Comparison of ENCODE assay signal across 17 cellular contexts in the genomic region with DNA sequence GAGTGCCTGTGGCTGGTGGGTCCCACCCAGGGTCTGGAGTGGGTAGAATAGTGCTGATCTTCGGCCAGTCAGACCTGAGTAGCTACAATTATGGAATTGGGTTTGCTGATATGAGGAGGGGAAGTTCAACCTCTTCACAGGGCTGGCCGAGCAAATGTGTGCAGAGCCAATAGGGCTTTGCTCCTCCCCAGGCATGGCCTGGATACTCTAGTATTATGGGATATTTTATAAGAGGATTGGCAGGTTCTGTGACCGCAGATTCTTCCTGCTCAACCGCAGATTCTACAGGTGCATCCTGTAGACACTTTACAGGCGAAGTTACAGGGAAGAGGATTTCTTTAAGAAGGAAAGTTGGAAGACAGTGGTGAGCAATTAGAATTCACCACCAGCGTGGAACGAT. TPM values are rescaled to one million over a fixed set of nuclear protein-coding genes. Genes with fewer than 3 reads are reported as not detected.
DNase-seq lines count a peak whose midpoint lies in the region; ATAC-seq, FAIRE-seq and TF ChIP-seq lines count a peak whose summit lies in the region.
"Had no signal": no experiment of that assay in that cellular context is flagged by ENCODE, and none has a peak within 500 bp of the region (broad histone marks: within the 10 kb centered on the region; RNA-seq: fewer than 3 reads in every experiment).

No MANE protein-coding gene starts in this region.

- no peak overlapping the region for H2AK5ac ChIP-seq in H9 (ENCODE audit: insufficient read length, low read length)

- peak; percentile 28 to 87 for DNase-seq in T47D (ENCODE audit: low read depth in 1 of 2, low spot score in 1 of 2)
- DNase-seq in mammary epithelial cell = no peak
- DNase-seq in H9 = no peak
- no peak for DNase-seq in GM12878 (ENCODE audit: low read depth, low spot score)
- DNase-seq in type B pancreatic cell (ENCODE audit: extremely low spot score, unreplicated experiment) = peak; percentile 27
- DNase-seq in stimulated activated CD4-positive, alpha-beta T cell treated with anti-CD3 and anti-CD28 coated beads, Interleukin-2, amount 100 ng/mL, for 48 hours = no peak
- DNase-seq in NCI-H345 (lab: John Stamatoyannopoulos, UW) = no peak
- DNase-seq: activated CD4-positive, alpha-beta T cell treated with anti-CD3 and anti-CD28 coated beads for 1 hour; activated effector memory CD4-positive, alpha-beta T cell treated with Interleukin-2 at 50 U/mL for 16 hours; amygdala; mesendoderm; NCI-H187 treated with DMSO at 0.1 percent for 48 hours; OCI-M1; ovary; right cardiac atrium had no signal

- no peak for TF ChIP-seq CTCF in mammary epithelial cell (conservative IDR thresholded peaks at IDR 0.05 in 1 of 2, IDR thresholded peaks at IDR 0.05 in 1 of 2; ENCODE audit: extremely low read depth in 1 of 2, insufficient read depth in 1 of 2, low read depth in 1 of 2, low read length in 2 of 2)
- TF ChIP-seq CTCF in H9 (conservative IDR thresholded peaks at IDR 0.05) = no peak
- no peak for TF ChIP-seq CTCF in GM12878 (IDR thresholded peaks at IDR 0.05 in 2 of 3, conservative IDR thresholded peaks at IDR 0.05 in 1 of 3; ENCODE audit: control insufficient read depth in 2 of 3, extremely low read depth in 1 of 3, insufficient read depth in 1 of 3, low read depth in 3 of 3, low read length in 3 of 3)
- no peak for TF ChIP-seq CTCF in type B pancreatic cell (conservative IDR thresholded peaks at IDR 0.05)

- H3K4ac ChIP-seq in H9 (ENCODE audit: low read depth, low read length) = no peak overlapping the region

- in situ Hi-C loops in T47D (cut with HindIII; ENCODE audit: low pct_unique_long_range_greater_than_20kb, low sequenced_read_pairs) = no loop called here
- in situ Hi-C loops in mammary epithelial cell (cut with MboI; ENCODE audit: low sequenced_read_pairs in 2 of 2) = no loop called here
- in situ Hi-C loops in GM12878 (cut with MboI) = no loop called here

- H3K4me1 Mint-ChIP-seq in H9 (peaks cover 15 to 24% of the 10 kb centered on the region in 2 experiments), type B pancreatic cell (ENCODE audit: unreplicated experiment) (peaks cover 17% of the 10 kb centered on the region)

- no peak overlapping the region for H3K4me3 ChIP-seq in mammary epithelial cell (replicated peaks in 1 of 3; ENCODE audit: insufficient read depth in 1 of 3, low read depth in 2 of 3, low read length in 3 of 3)
- H3K4me3 ChIP-seq in GM12878 = no peak overlapping the region
- H3K4me3 ChIP-seq: HAP-1, K562, ovary had no signal

- H3K9me3 ChIP-seq in mammary epithelial cell (replicated peaks; ENCODE audit: insufficient read depth, low read length) (no peaks in the 10 kb centered on the region), H9 (ENCODE audit: control insufficient read depth, low read depth, low read length) (no peaks in the 10 kb centered on the region), GM12878 (replicated peaks; ENCODE audit: control insufficient read depth, insufficient read depth, low read length) (no peaks in the 10 kb centered on the region)
- H3K9me3 ChIP-seq: HAP-1, ovary had no signal

- H3K79me2 ChIP-seq in mammary epithelial cell (ENCODE audit: insufficient read depth, low read length) (peaks cover 56% of the 10 kb centered on the region), H9 (ENCODE audit: insufficient read depth, low read length) (no peaks in the 10 kb centered on the region; the same call in 1 of the 2 replicates), GM12878 (ENCODE audit: control insufficient read depth, insufficient read depth, low read length) (peaks cover 9% of the 10 kb centered on the region)

- CTCF ChIA-PET in mammary epithelial cell (lab: Charles Lee; ENCODE audit: low non-redundant PET) (no interaction called here), GM12878 (lab: Yijun Ruan, JAX) (interaction anchor here (0.7 to 9.0 kb wide), 4 partner anchors 8 to 243 kb away, joined by 3 to 297 read pairs (median 24); a partner anchor contains a TSS)

- no peaks in the 10 kb centered on the region for H3K79me1 ChIP-seq in H9 (ENCODE audit: insufficient read depth, low read depth, low read length, poor library complexity, severe bottlenecking)

- H3K18ac ChIP-seq in H9 (ENCODE audit: insufficient read length, low read depth, low read length) = no peak overlapping the region

- H3K14ac ChIP-seq in H9 (ENCODE audit: insufficient read depth, low read length) = no peak overlapping the region

- H3K27ac Mint-ChIP-seq in H9 (peak overlapping the region in 2 of 3 experiments; percentile 14 to 76; a peak in 3 of 7 replicates), type B pancreatic cell (no peak overlapping the region)

- no TSS peak for BruUV-seq in mammary epithelial cell (replicated peaks; lab: Mats Ljungman, UMichigan)
- BruUV-seq in GM12878 (replicated peaks; lab: Mats Ljungman, UMichigan) = no TSS peak

- WGBS in mammary epithelial cell (ENCODE audit: low coverage, missing lambda C conversion rate) = 98% methylated on average over 6 of the region's 7 CpGs
- no CpG with 5 or more reads among the region's 7 CpGs for WGBS in H9 (ENCODE audit: extremely low coverage, insufficient read length, low lambda C conversion rate)
- whole genome bisulfite sequencing in GM12878 (ENCODE audit: insufficient coverage, insufficient replicate concordance, low lambda C conversion rate, missing lambda C conversion rate) = 63% methylated on average over 7 of the region's 7 CpGs

- H3K9me3 Mint-ChIP-seq in H9 (no peaks in the 10 kb centered on the region), type B pancreatic cell (no peaks in the 10 kb centered on the region)

- ATAC-seq in GM12878 = no peak
- ATAC-seq: K562, right cardiac atrium had no signal

- FAIRE-seq in GM12878 (lab: Jason Lieb, UNC) = no peak
- FAIRE-seq: K562 had no signal

- TF ChIP-seq POLR2A in GM12878 (IDR thresholded peaks at IDR 0.05; ENCODE audit: low read depth, low read length) = no peak

- dilution Hi-C loops in mammary epithelial cell (cut with HindIII; ENCODE audit: low sequenced_read_pairs) = no loop called here

- no peak overlapping the region for H2BK12ac ChIP-seq in H9 (ENCODE audit: insufficient read length, low read depth, low read length)

- H3K23ac ChIP-seq in H9 (ENCODE audit: insufficient read length, low read depth, low read length) = no peak overlapping the region

- H3K9ac ChIP-seq in mammary epithelial cell (ENCODE audit: insufficient read depth, low read length) = no peak overlapping the region
- H3K9ac ChIP-seq in H9 (ENCODE audit: extremely low read depth, insufficient read length, low read length) = no peak overlapping the region
- H3K9ac ChIP-seq in GM12878 (ENCODE audit: control insufficient read depth, insufficient read depth, low read length) = no peak overlapping the region

- H3K4me2 ChIP-seq in mammary epithelial cell (ENCODE audit: insufficient read depth, low read depth, low read length) = no peak overlapping the region
- no peak overlapping the region for H3K4me2 ChIP-seq in H9 (ENCODE audit: insufficient read depth, insufficient read length, low read length)
- H3K4me2 ChIP-seq in GM12878 (ENCODE audit: control insufficient read depth, insufficient read depth) = no peak overlapping the region

- H4K20me1 ChIP-seq in mammary epithelial cell (ENCODE audit: insufficient read depth, low read length) (no peaks in the 10 kb centered on the region), H9 (ENCODE audit: control insufficient read depth, insufficient read depth, insufficient read length) (peaks cover 1% of the 10 kb centered on the region), GM12878 (ENCODE audit: control insufficient read depth, insufficient read depth) (peaks cover 2% of the 10 kb centered on the region; the same call in 1 of the 2 replicates)

- RAD21 ChIA-PET in GM12878 (lab: Charles Lee; ENCODE audit: unreplicated experiment) = interaction anchor here (9.7 kb wide), 1 partner anchor 46 kb away, joined by 199 read pairs; a partner anchor contains a TSS

- H3K36me3 ChIP-seq in mammary epithelial cell (ENCODE audit: insufficient read depth, low read length) = peaks cover 4% of the 10 kb centered on the region
- H3K36me3 ChIP-seq in GM12878 (ENCODE audit: control insufficient read depth in 2 of 2, insufficient read depth in 2 of 2, low read length in 1 of 2) = peaks cover 30 to 32% of the 10 kb centered on the region in 2 experiments; a peak in 3 of 4 replicates
- H3K36me3 ChIP-seq: HAP-1, ovary had no signal

- H3K56ac ChIP-seq in H9 (ENCODE audit: insufficient read length, low read depth, low read length) = no peak overlapping the region

- POLR2A ChIA-PET in GM12878 (lab: Charles Lee) = interaction anchor here (0.6 kb wide), 1 partner anchor 507 kb away, joined by 8 read pairs; no protein-coding TSS in a partner anchor

- SMC1A ChIA-PET in GM12878 (lab: Charles Lee; ENCODE audit: uncharacterized antibody, unreplicated experiment) = interaction anchor here (0.7 to 6.6 kb wide), 2 partner anchors 31 to 49 kb away, joined by 3 to 100 read pairs; no protein-coding TSS in a partner anchor

- TF ChIP-seq RAD21 in GM12878 (IDR thresholded peaks at IDR 0.05; ENCODE audit: insufficient read depth, low read depth, low read length) = no peak

- H2BK15ac ChIP-seq in H9 (ENCODE audit: low read depth, low read length) = no peak overlapping the region

- H3K27me3 Mint-ChIP-seq in H9 (ENCODE audit: low read depth) = no peaks in the 10 kb centered on the region; the same call in 1 of the 2 replicates
- H3K27me3 Mint-ChIP-seq in type B pancreatic cell = no peaks in the 10 kb centered on the region

- H3K23me2 ChIP-seq in H9 (ENCODE audit: insufficient read length, low read depth, low read length, poor library complexity, severe bottlenecking) = no peaks in the 10 kb centered on the region

- H2BK20ac ChIP-seq in H9 (ENCODE audit: low read depth, low read length, poor library complexity, severe bottlenecking) = no peak overlapping the region

- intact Hi-C loops in mammary epithelial cell (cut with micrococcal nuclease) (no loop called here), GM12878 (cut with micrococcal nuclease; ENCODE audit: unreplicated experiment) (no loop called here)

- H2AFZ ChIP-seq in mammary epithelial cell (ENCODE audit: low read depth, low read length) (no peak overlapping the region), H9 (ENCODE audit: low read length) (no peak overlapping the region), GM12878 (ENCODE audit: control insufficient read depth, low read depth, low read length) (no peak overlapping the region)

- no peak overlapping the region for H4K8ac ChIP-seq in H9 (replicated peaks; ENCODE audit: insufficient read length, low read depth, low read length)

- H2BK5ac ChIP-seq in H9 (ENCODE audit: insufficient read length, low read length) = no peak overlapping the region

- no peak overlapping the region for H3K27ac ChIP-seq in mammary epithelial cell (ENCODE audit: insufficient read depth, low read depth, low read length)
- H3K27ac ChIP-seq in H9 (ENCODE audit: insufficient read length, low read depth, low read length) = no peak overlapping the region
- H3K27ac ChIP-seq in GM12878 (ENCODE audit: control insufficient read depth, insufficient read depth) = no peak overlapping the region
- H3K27ac ChIP-seq: ovary had no signal

- TF ChIP-seq EP300 in GM12878 (IDR thresholded peaks at IDR 0.05; ENCODE audit: borderline replicate concordance in 1 of 2, control insufficient read depth in 1 of 2, low read depth in 2 of 2, low read length in 2 of 2) = no peak

- no peak overlapping the region for H4K91ac ChIP-seq in H9 (ENCODE audit: insufficient read length, low read depth, low read length)

- no peaks in the 10 kb centered on the region for H3K27me3 ChIP-seq in mammary epithelial cell (ENCODE audit: insufficient read depth, low read length)
- H3K27me3 ChIP-seq in H9 (ENCODE audit: insufficient read depth, low read length) = no peaks in the 10 kb centered on the region
- no peaks in the 10 kb centered on the region for H3K27me3 ChIP-seq in GM12878 (replicated peaks in 1 of 2; ENCODE audit: control insufficient read depth in 2 of 2, insufficient read depth in 2 of 2, low read length in 1 of 2)
- H3K27me3 ChIP-seq: ovary had no signal

- H2BK120ac ChIP-seq in H9 (ENCODE audit: low read depth, low read length, poor library complexity, severe bottlenecking) = no peak overlapping the region

- no peak overlapping the region for H3T11ph ChIP-seq in H9 (ENCODE audit: low read length)

- H3K4me1 ChIP-seq in mammary epithelial cell (ENCODE audit: insufficient read depth, low read length) = no peaks in the 10 kb centered on the region
- no peaks in the 10 kb centered on the region for H3K4me1 ChIP-seq in H9 (ENCODE audit: insufficient read depth, low read length)
- H3K4me1 ChIP-seq in GM12878 (ENCODE audit: control insufficient read depth, insufficient read depth, low read length) = no peaks in the 10 kb centered on the region; the same call in 1 of the 2 replicates

- no peak overlapping the region; a peak in 1 of 5 replicates for H3K4me3 Mint-ChIP-seq in H9
- H3K4me3 Mint-ChIP-seq in type B pancreatic cell = no peak overlapping the region

- H4K5ac ChIP-seq in H9 (ENCODE audit: insufficient read length, low read depth, low read length) = no peak overlapping the region

- H3K36me3 Mint-ChIP-seq in H9 (ENCODE audit: insufficient read depth in 1 of 3, low read depth in 3 of 3) = peaks cover 4 to 20% (median 20%) of the 10 kb centered on the region in 3 experiments; a peak in 6 of 7 replicates
- H3K36me3 Mint-ChIP-seq in type B pancreatic cell = peaks cover 15% of the 10 kb centered on the region

RNA-seq across cellular contexts. Expression of a gene that starts 44.3 kb away (rescaled TPM):
- total RNA-seq in mammary epithelial cell (10 to 100 TPM; 19.3 to 27.0 TPM), H9 (2021) (19.3 and 20.8 TPM in 2 replicates), GM12878 (2014; rRNA removed) (25.2 and 27.7 TPM in 2 replicates), GM12878 (2014; rRNA removed; fragmentation: Illumina TruSeq; extraction: Trizol) (9.8 and 9.9 TPM in 2 replicates), GM12878 (2021) (44.7 and 45.5 TPM in 2 replicates), type B pancreatic cell (ENCODE audit: low replicate concordance) (16.2 and 24.6 TPM in 2 replicates)
- polyA plus RNA-seq in mammary epithelial cell (17.0 TPM), GM12878 (2011; rRNA removed) (30.9 and 41.8 TPM in 2 replicates), GM12878 (2014; fragmentation: Illumina TruSeq; extraction: Trizol) (18.6 and 24.1 TPM in 2 replicates), GM12878 (2014; fragmentation: Nextera tagmentation; extraction: Ambion mirVana) (1 to 10 TPM in 1 of 2 experiments, under 1 TPM in 1; 0.63 to 2.6 TPM), GM12878 (2014; rRNA removed) (30.9 and 35.2 TPM in 2 replicates), GM12878 (2016; fragmentation: Nextera tagmentation; extraction: Ambion mirVana) (10 to 100 TPM; 27.0 to 32.9 TPM)
- polyA minus RNA-seq in mammary epithelial cell = 6.4 TPM
- total RNA-seq in GM12878 (2013; cell fraction: nucleolus; rRNA removed) = 103 and 120 TPM in 2 replicates
- 16.4 TPM for polyA plus RNA-seq in GM12878 (2011; ENCODE audit: low read depth)
- polyA plus RNA-seq in GM12878 (2011; cell fraction: cytosol; rRNA removed) = 45.0 and 49.5 TPM in 2 replicates
- polyA plus RNA-seq in GM12878 (2011; cell fraction: nucleus; rRNA removed) = 43.1 and 44.1 TPM in 2 replicates
- polyA plus RNA-seq in GM12878 (2012) = 44.7 and 50.1 TPM in 2 replicates
- polyA minus RNA-seq in GM12878 (2011; rRNA and poly(A)+ RNA removed) = 39.3 and 47.8 TPM in 2 replicates
- 18.0 and 23.3 TPM in 2 replicates for polyA minus RNA-seq in GM12878 (2011; cell fraction: cytosol; rRNA and poly(A)+ RNA removed)
- 34.8 and 46.1 TPM in 2 replicates for polyA minus RNA-seq in GM12878 (2011; cell fraction: nucleus; rRNA and poly(A)+ RNA removed)

Comparison
In these comparisons a context has a peak if more than half of its experiments do, and no peak if none do; other contexts are left out.
1. DNase-seq: peak in T47D (2 of 2) and type B pancreatic cell (single experiment); none in mammary epithelial cell (single experiment), H9 (single experiment), GM12878 (single experiment), stimulated activated CD4-positive, alpha-beta T cell treated with anti-CD3 and anti-CD28 coated beads, Interleukin-2, amount 100 ng/mL, for 48 hours (0 of 2) and NCI-H345 (single experiment).